ENCODE assay signal across 8 cellular contexts in the genomic region with DNA sequence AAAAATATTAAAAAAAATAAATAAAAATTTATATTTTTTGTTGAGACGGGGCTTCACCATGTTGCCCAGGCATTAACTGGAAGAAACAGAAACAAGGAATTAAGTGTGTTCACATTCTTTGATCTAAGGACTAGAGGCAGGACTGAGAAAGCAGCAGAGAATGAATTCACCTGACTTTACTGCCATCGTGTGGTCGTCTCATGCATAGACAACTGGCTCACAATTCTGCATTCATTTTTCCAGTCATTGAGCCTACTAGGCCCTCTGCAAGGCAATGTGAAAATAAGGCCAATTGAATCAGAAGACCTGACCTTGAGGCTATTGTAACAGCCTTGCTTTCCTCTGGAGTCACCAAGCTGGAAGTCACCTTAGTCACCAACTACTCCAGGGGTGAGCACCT. TPM values are rescaled to one million over a fixed set of nuclear protein-coding genes. Genes with fewer than 3 reads are reported as not detected.
DNase-seq lines count a peak whose midpoint lies in the region; ATAC-seq and TF ChIP-seq lines count a peak whose summit lies in the region.

No MANE protein-coding gene starts in this region.

- in situ Hi-C loops in SK-MEL-5 (cut with HindIII; ENCODE audit: low pct_unique_long_range_greater_than_20kb, low sequenced_read_pairs), result no loop called here

- peaks cover 0 to 7% (median 2%) of the 10 kb centered on the region in 4 donors for H3K4me1 Mint-ChIP-seq in CD4-positive, alpha-beta memory T cell
- peaks cover 6% of the 10 kb centered on the region for H3K4me1 Mint-ChIP-seq in chondrocyte (ENCODE audit: low read depth)
- peaks cover 23% of the 10 kb centered on the region for H3K4me1 Mint-ChIP-seq in stimulated activated naive CD8-positive, alpha-beta T cell treated with anti-CD3 and anti-CD28 coated beads, Interleukin-15, amount 100 ng/mL, for 72 hours

- H3K4me3 Mint-ChIP-seq in CD4-positive, alpha-beta memory T cell, result no peak overlapping the region
- no peak overlapping the region for H3K4me3 Mint-ChIP-seq in chondrocyte (ENCODE audit: unreplicated experiment)
- H3K4me3 Mint-ChIP-seq in stimulated activated naive CD8-positive, alpha-beta T cell treated with anti-CD3 and anti-CD28 coated beads, Interleukin-15, amount 100 ng/mL, for 72 hours, result no peak overlapping the region

- no peak overlapping the region for H3K4me3 ChIP-seq in CD4-positive, alpha-beta memory T cell (ENCODE audit: low read length in 2 of 2)
- no peak overlapping the region for H3K4me3 ChIP-seq in kidney epithelial cell (ENCODE audit: low read depth, low read length)

- CTCF ChIA-PET in CD4-positive, alpha-beta memory T cell (lab: Charles Lee; ENCODE audit: partially characterized antibody), result interaction anchor here (0.9 to 1.8 kb wide), 8 partner anchors 9 to 89 kb away, joined by 3 to 6 read pairs (median 4); no protein-coding TSS in a partner anchor

- H3K4me1 ChIP-seq in CD4-positive, alpha-beta memory T cell (ENCODE audit: insufficient read depth, low read length), result no peaks in the 10 kb centered on the region

- H3K36me3 Mint-ChIP-seq in CD4-positive, alpha-beta memory T cell, result no peaks in the 10 kb centered on the region
- no peaks in the 10 kb centered on the region for H3K36me3 Mint-ChIP-seq in chondrocyte (ENCODE audit: low read depth)

- TF ChIP-seq CTCF in chondrocyte (IDR thresholded peaks at IDR 0.05) (peak; percentile 90), kidney epithelial cell (IDR thresholded peaks at IDR 0.05; ENCODE audit: insufficient read depth, low read length, poor library complexity, severe bottlenecking) (peak; percentile 70)

- POLR2A ChIA-PET in CD4-positive, alpha-beta memory T cell (lab: Charles Lee; ENCODE audit: partially characterized antibody), result no interaction called here

- intact Hi-C loops in CD4-positive, alpha-beta memory T cell (cut with micrococcal nuclease), result loop anchor here (2.0 kb wide), 1 partner anchor 36 kb away; the partner anchor contains the start of gene LHFPL1

- H3K36me3 ChIP-seq in CD4-positive, alpha-beta memory T cell (ENCODE audit: insufficient read depth, low read length), result no peaks in the 10 kb centered on the region
- H3K36me3 ChIP-seq in kidney epithelial cell (ENCODE audit: control insufficient read depth, insufficient read depth, low read length), result no peaks in the 10 kb centered on the region

- no peaks in the 10 kb centered on the region for H3K9me3 ChIP-seq in CD4-positive, alpha-beta memory T cell (ENCODE audit: control insufficient read depth in 1 of 2, low read length in 2 of 2)

- no peaks in the 10 kb centered on the region for H3K27me3 ChIP-seq in CD4-positive, alpha-beta memory T cell (ENCODE audit: insufficient read depth, low read length)
- H3K27me3 ChIP-seq in kidney epithelial cell (ENCODE audit: control insufficient read depth, insufficient read depth, low read length), result no peaks in the 10 kb centered on the region

- peaks cover 0 to 2% of the 10 kb centered on the region in 2 donors for H3K27me3 Mint-ChIP-seq in CD4-positive, alpha-beta memory T cell
- H3K27me3 Mint-ChIP-seq in chondrocyte (ENCODE audit: low read depth), result no peaks in the 10 kb centered on the region
- H3K27me3 Mint-ChIP-seq in stimulated activated naive CD8-positive, alpha-beta T cell treated with anti-CD3 and anti-CD28 coated beads, Interleukin-15, amount 100 ng/mL, for 72 hours, result no peaks in the 10 kb centered on the region

- no peaks in the 10 kb centered on the region for H3K9me3 Mint-ChIP-seq in CD4-positive, alpha-beta memory T cell
- H3K9me3 Mint-ChIP-seq in chondrocyte (ENCODE audit: low read depth), result no peaks in the 10 kb centered on the region
- H3K9me3 Mint-ChIP-seq in stimulated activated naive CD8-positive, alpha-beta T cell treated with anti-CD3 and anti-CD28 coated beads, Interleukin-15, amount 100 ng/mL, for 72 hours, result no peaks in the 10 kb centered on the region

- no peak overlapping the region for H3K27ac Mint-ChIP-seq in CD4-positive, alpha-beta memory T cell
- no peak overlapping the region for H3K27ac Mint-ChIP-seq in chondrocyte (ENCODE audit: unreplicated experiment)
- no peak overlapping the region for H3K27ac Mint-ChIP-seq in stimulated activated naive CD8-positive, alpha-beta T cell treated with anti-CD3 and anti-CD28 coated beads, Interleukin-15, amount 100 ng/mL, for 72 hours

- no peak overlapping the region for H3K27ac ChIP-seq in CD4-positive, alpha-beta memory T cell (ENCODE audit: low read depth, low read length)

- DNase-seq in CD4-positive, alpha-beta memory T cell, result peak in 4 of 5 donors; percentile 21 to 36 (median 32)
- DNase-seq in M059J (ENCODE audit: low read depth) (peak; percentile 77), SK-MEL-5 (ENCODE audit: low read depth, low spot score) (peak; percentile 71), chondrocyte (ENCODE audit: low spot score) (no peak), kidney epithelial cell (ENCODE audit: low read depth) (no peak)
- DNase-seq in stimulated activated naive CD8-positive, alpha-beta T cell treated with anti-CD3 and anti-CD28 coated beads, Interleukin-15, amount 100 ng/mL, for 72 hours, result peak; percentile 5 to 19

- ATAC-seq in GM19023 (IDR thresholded peaks at IDR 0.05; ENCODE audit: unreplicated experiment) (peak; percentile 41), GM21390 (IDR thresholded peaks at IDR 0.05; ENCODE audit: unreplicated experiment) (no peak)
- peak; percentile 48 for ATAC-seq in stimulated activated naive CD8-positive, alpha-beta T cell treated with anti-CD3 and anti-CD28 coated beads, Interleukin-15, amount 100 ng/mL, for 72 hours

RNA-seq across cellular contexts. Expression of gene LHFPL1, which starts 37.4 kb away (rescaled TPM):
- total RNA-seq in CD4-positive, alpha-beta memory T cell, result 1 to 10 TPM in 1 of 2 experiments, under 1 TPM in 1; 0.70 to 1.5 TPM
- under 1 TPM; 0.11 to 0.54 TPM for polyA plus RNA-seq in CD4-positive, alpha-beta memory T cell
- total RNA-seq in M059J (2014; rRNA removed; shearing (Covaris generic)), result 0.05 and 0.49 TPM in 2 replicates
- 0.11 TPM in 1 of 2 replicates, not detected in the other for total RNA-seq in SK-MEL-5 (2014; rRNA removed; shearing (Covaris generic))
- polyA plus RNA-seq in SK-MEL-5 (2015; cell fraction: cytosol; rRNA removed), result 0.11 TPM in 1 of 2 replicates, not detected in the other
- polyA plus RNA-seq in SK-MEL-5 (2015; cell fraction: nucleus; rRNA removed), result not detected in 2 replicates
- total RNA-seq in chondrocyte, result 0.24 TPM in 1 of 3 replicates, not detected in the others
- not detected in 2 replicates for total RNA-seq in kidney epithelial cell

Comparison
In these comparisons a context has a peak if more than half of its experiments do, and no peak if none do; other contexts are left out.
1. DNase-seq: peak in CD4-positive, alpha-beta memory T cell (4 of 5), M059J (single experiment), SK-MEL-5 (single experiment) and stimulated activated naive CD8-positive, alpha-beta T cell treated with anti-CD3 and anti-CD28 coated beads, Interleukin-15, amount 100 ng/mL, for 72 hours (2 of 2); none in chondrocyte (single experiment) and kidney epithelial cell (single experiment).